In the genomic region with DNA sequence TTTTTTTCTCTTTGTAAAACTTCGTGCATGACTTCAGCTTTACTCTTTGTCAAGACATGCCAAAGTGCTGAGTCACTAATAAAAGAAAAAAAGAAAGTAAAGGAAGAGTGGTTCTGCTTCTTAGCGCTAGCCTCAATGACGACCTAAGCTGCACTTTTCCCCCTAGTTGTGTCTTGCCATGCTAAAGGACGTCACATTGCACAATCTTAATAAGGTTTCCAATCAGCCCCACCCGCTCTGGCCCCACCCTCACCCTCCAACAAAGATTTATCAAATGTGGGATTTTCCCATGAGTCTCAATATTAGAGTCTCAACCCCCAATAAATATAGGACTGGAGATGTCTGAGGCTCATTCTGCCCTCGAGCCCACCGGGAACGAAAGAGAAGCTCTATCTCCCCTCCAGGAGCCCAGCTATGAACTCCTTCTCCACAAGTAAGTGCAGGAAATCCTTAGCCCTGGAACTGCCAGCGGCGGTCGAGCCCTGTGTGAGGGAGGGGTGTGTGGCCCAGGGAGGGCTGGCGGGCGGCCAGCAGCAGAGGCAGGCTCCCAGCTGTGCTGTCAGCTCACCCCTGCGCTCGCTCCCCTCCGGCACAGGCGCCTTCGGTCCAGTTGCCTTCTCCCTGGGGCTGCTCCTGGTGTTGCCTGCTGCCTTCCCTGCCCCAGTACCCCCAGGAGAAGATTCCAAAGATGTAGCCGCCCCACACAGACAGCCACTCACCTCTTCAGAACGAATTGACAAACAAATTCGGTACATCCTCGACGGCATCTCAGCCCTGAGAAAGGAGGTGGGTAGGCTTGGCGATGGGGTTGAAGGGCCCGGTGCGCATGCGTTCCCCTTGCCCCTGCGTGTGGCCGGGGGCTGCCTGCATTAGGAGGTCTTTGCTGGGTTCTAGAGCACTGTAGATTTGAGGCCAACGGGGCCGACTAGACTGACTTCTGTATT, we compare ENCODE assay signal across 9 cellular contexts. TPM values are rescaled to one million over a fixed set of nuclear protein-coding genes. Genes with fewer than 3 reads are reported as not detected.
DNase-seq lines count a peak whose midpoint lies in the region; ATAC-seq and TF ChIP-seq lines count a peak whose summit lies in the region.
"Had no signal": no experiment of that assay in that cellular context is flagged by ENCODE, and none has a peak within 500 bp of the region (broad histone marks: within the 10 kb centered on the region; RNA-seq: fewer than 3 reads in every experiment).

TSS of gene IL6 (plus strand) at position 352 of the 944 bp plus-strand sequence. CDS start at position 415, 63 bp downstream.

- H3K9me3 Mint-ChIP-seq in endothelial cell (ENCODE audit: unreplicated experiment) = no peaks in the 10 kb centered on the region
- H3K9me3 Mint-ChIP-seq in memory B cell = no peaks in the 10 kb centered on the region

- no peaks in the 10 kb centered on the region for H3K27me3 Mint-ChIP-seq in endothelial cell (ENCODE audit: unreplicated experiment)
- no peaks in the 10 kb centered on the region for H3K27me3 Mint-ChIP-seq in memory B cell

- TF ChIP-seq CTCF in endothelial cell (IDR thresholded peaks at IDR 0.05; ENCODE audit: unreplicated experiment) = no peak

- DNase-seq in EL (peak; percentile 95), NCI-H1092 (lab: John Stamatoyannopoulos, UW) (peak; percentile 75), T1000 (lab: John Stamatoyannopoulos, UW) (peak; percentile 82), endothelial cell (ENCODE audit: low spot score) (peak; percentile 19), memory B cell (ENCODE audit: low spot score in 2 of 2) (peak; percentile 46 to 51), substantia nigra (lab: John Stamatoyannopoulos, UW) (peak in 39 of 49 donors; percentile 8 to 70 (median 49)), cerebellar cortex (ENCODE audit: low spot score) (no peak)

- H3K4me1 Mint-ChIP-seq in endothelial cell (ENCODE audit: unreplicated experiment) (peaks cover 7% of the 10 kb centered on the region), memory B cell (peaks cover 42% of the 10 kb centered on the region)

- H3K27ac Mint-ChIP-seq in endothelial cell (ENCODE audit: unreplicated experiment) = no peak within 1 kb of the TSS
- H3K27ac Mint-ChIP-seq in memory B cell = peak within 1 kb of the TSS; percentile 90

- no peaks in the 10 kb centered on the region for H3K36me3 Mint-ChIP-seq in endothelial cell (ENCODE audit: low read depth, unreplicated experiment)
- H3K36me3 Mint-ChIP-seq in memory B cell = no peaks in the 10 kb centered on the region

- H3K4me3 Mint-ChIP-seq in endothelial cell (ENCODE audit: unreplicated experiment) = no peak within 1 kb of the TSS
- peak within 1 kb of the TSS; percentile 85 for H3K4me3 Mint-ChIP-seq in memory B cell

- ATAC-seq in memory B cell (ENCODE audit: low read depth) = peak; percentile 66
- ATAC-seq in GM18858 (IDR thresholded peaks at IDR 0.05; ENCODE audit: unreplicated experiment) = no peak

- no peak within 1 kb of the TSS for H3K27ac ChIP-seq in substantia nigra (ENCODE audit: low read depth, low read length, poor library complexity, severe bottlenecking)

RNA-seq across cellular contexts. Expression of gene IL6, which starts in this region (rescaled TPM):
- not detected for total RNA-seq in endothelial cell (ENCODE audit: unreplicated experiment)
- total RNA-seq: temporal lobe had no signal

Comparison
In these comparisons a context has a peak if more than half of its experiments do, and no peak if none do; other contexts are left out.
1. Peak in DNase-seq in endothelial cell; RNA of the gene not detected or under 1 TPM.